ENCODE assay signal across 1 cellular context in the genomic region with DNA sequence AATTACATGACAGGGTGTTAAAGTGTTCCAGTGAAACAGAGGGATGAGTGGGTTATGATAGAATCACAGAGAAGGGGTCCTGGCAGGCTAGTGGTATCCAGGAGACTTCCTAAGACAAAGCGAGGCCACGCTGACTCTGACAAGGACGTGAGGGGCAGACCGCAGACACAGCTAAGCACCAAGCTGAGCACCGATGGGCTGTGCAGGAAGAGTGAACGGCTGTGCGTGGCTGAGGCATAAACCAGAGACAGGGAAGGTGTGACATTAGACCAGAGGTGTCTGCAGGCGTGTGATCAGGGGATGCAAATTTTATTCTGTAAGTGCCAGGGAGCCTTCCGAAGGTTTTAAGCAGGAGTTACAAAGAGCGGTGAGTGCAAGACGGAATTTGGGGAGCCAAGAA.
TF ChIP-seq lines count a peak whose summit lies in the region.

No MANE protein-coding gene starts in this region.

TF ChIP-seq in WTC11, 78 proteins besides CTCF, POLR2A, EP300 and RAD21:
- TF ChIP-seq, protein P1, sequence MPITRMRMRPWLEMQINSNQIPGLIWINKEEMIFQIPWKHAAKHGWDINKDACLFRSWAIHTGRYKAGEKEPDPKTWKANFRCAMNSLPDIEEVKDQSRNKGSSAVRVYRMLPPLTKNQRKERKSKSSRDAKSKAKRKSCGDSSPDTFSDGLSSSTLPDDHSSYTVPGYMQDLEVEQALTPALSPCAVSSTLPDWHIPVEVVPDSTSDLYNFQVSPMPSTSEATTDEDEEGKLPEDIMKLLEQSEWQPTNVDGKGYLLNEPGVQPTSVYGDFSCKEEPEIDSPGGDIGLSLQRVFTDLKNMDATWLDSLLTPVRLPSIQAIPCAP (CRISPR knock-in tag; IDR thresholded peaks at IDR 0.05), result no peak
